ENCODE assay signal across 9 cellular contexts in the genomic region with DNA sequence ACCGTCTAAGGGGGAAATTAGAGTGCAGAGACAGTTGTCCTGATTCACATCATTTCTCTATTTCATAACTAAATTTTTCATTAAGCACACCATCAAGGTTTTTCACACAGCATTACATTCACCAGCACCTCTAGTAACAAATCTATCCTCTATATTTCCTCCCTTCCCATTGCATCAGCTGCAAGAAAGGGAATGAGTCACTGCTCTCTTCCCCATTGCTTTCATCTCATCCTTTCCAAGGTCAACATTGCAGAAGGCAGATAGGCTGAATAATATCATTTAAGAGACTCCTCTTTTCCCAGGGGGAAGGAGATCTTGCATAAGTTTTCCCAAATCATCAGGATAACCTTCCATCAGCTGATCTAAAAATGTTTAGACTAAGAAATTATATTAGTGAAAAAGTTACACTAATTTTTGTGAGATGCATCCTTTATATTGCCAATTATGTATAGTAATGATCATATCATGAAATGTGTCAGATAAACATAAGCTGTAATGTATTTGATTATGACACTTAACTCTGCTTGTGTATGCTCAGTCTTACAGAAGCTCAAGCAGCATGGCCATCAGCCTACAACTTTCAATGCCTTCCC.
A peak's percentile ranks its signal among the peaks of the same experiment; 100 is the strongest.
DNase-seq lines count a peak whose midpoint lies in the region; ATAC-seq and TF ChIP-seq lines count a peak whose summit lies in the region.
"Had no signal": no experiment of that assay in that cellular context is flagged by ENCODE, and none has a peak within 500 bp of the region (broad histone marks: within the 10 kb centered on the region; RNA-seq: fewer than 3 reads in every experiment).

No MANE protein-coding gene starts in this region.

- ATAC-seq in HG03135 (IDR thresholded peaks at IDR 0.05; ENCODE audit: unreplicated experiment) (no peak), GM18873 (IDR thresholded peaks at IDR 0.05; ENCODE audit: low FRiP score, unreplicated experiment) (no peak)

- TF ChIP-seq POLR2A in NB4 (IDR thresholded peaks at IDR 0.05; ENCODE audit: extremely low read depth, insufficient read length) = no peak

- H3K4me3 ChIP-seq in NB4 (ENCODE audit: low read depth, low read length) = peak overlapping the region; percentile 18

- TF ChIP-seq CTCF in NB4 (IDR thresholded peaks at IDR 0.05; ENCODE audit: low read depth, low read length) = no peak

- DNase-seq in NCI-H2029 (lab: John Stamatoyannopoulos, UW) (peak; percentile 20), NCI-H2029 treated with DMSO at 0.1 percent for 48 hours (lab: John Stamatoyannopoulos, UW) (no peak), NB4 (ENCODE audit: low read depth) (peak; percentile 47), brain pericyte (ENCODE audit: low read depth, low spot score) (peak; percentile 60), pons (ENCODE audit: low spot score) (peak; percentile 14), DMS114 treated with DMSO at 0.1 percent for 48 hours (lab: John Stamatoyannopoulos, UW; ENCODE audit: unreplicated experiment) (no peak)
- DNase-seq: NCI-H187 had no signal

Comparison
In these comparisons a context has a peak if more than half of its experiments do, and no peak if none do; other contexts are left out.
1. DNase-seq: peak in NCI-H2029 (single experiment), NB4 (single experiment), brain pericyte (single experiment) and pons (single experiment); none in NCI-H2029 treated with DMSO at 0.1 percent for 48 hours (single experiment) and DMS114 treated with DMSO at 0.1 percent for 48 hours (single experiment).